1 cellular context compared by ENCODE assay signal in the genomic region with DNA sequence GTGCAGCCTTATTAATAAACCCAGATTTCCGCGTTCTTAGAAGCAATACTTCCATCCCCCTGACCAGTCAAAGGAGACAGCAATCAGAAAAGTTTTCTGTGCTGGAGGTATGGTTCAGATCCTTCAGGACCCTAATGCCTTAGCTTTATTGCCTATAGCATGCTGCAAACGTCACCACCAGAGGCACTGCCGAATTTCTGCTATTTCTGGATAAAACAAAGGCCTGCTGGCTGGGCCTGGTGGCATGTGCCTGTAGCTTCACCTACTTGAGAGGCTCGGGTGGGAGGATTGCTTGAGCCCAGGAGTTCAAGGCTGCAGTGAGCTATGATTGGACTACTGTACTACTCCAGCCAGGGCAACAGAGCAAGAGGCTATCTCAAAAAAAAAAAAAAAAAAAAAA.
TF ChIP-seq lines count a peak whose summit lies in the region.

No MANE protein-coding gene starts in this region.

TF ChIP-seq in GM23338, 12 proteins besides CTCF, POLR2A, EP300 and RAD21 (continued from another document):
- TF ChIP-seq, protein P1, sequence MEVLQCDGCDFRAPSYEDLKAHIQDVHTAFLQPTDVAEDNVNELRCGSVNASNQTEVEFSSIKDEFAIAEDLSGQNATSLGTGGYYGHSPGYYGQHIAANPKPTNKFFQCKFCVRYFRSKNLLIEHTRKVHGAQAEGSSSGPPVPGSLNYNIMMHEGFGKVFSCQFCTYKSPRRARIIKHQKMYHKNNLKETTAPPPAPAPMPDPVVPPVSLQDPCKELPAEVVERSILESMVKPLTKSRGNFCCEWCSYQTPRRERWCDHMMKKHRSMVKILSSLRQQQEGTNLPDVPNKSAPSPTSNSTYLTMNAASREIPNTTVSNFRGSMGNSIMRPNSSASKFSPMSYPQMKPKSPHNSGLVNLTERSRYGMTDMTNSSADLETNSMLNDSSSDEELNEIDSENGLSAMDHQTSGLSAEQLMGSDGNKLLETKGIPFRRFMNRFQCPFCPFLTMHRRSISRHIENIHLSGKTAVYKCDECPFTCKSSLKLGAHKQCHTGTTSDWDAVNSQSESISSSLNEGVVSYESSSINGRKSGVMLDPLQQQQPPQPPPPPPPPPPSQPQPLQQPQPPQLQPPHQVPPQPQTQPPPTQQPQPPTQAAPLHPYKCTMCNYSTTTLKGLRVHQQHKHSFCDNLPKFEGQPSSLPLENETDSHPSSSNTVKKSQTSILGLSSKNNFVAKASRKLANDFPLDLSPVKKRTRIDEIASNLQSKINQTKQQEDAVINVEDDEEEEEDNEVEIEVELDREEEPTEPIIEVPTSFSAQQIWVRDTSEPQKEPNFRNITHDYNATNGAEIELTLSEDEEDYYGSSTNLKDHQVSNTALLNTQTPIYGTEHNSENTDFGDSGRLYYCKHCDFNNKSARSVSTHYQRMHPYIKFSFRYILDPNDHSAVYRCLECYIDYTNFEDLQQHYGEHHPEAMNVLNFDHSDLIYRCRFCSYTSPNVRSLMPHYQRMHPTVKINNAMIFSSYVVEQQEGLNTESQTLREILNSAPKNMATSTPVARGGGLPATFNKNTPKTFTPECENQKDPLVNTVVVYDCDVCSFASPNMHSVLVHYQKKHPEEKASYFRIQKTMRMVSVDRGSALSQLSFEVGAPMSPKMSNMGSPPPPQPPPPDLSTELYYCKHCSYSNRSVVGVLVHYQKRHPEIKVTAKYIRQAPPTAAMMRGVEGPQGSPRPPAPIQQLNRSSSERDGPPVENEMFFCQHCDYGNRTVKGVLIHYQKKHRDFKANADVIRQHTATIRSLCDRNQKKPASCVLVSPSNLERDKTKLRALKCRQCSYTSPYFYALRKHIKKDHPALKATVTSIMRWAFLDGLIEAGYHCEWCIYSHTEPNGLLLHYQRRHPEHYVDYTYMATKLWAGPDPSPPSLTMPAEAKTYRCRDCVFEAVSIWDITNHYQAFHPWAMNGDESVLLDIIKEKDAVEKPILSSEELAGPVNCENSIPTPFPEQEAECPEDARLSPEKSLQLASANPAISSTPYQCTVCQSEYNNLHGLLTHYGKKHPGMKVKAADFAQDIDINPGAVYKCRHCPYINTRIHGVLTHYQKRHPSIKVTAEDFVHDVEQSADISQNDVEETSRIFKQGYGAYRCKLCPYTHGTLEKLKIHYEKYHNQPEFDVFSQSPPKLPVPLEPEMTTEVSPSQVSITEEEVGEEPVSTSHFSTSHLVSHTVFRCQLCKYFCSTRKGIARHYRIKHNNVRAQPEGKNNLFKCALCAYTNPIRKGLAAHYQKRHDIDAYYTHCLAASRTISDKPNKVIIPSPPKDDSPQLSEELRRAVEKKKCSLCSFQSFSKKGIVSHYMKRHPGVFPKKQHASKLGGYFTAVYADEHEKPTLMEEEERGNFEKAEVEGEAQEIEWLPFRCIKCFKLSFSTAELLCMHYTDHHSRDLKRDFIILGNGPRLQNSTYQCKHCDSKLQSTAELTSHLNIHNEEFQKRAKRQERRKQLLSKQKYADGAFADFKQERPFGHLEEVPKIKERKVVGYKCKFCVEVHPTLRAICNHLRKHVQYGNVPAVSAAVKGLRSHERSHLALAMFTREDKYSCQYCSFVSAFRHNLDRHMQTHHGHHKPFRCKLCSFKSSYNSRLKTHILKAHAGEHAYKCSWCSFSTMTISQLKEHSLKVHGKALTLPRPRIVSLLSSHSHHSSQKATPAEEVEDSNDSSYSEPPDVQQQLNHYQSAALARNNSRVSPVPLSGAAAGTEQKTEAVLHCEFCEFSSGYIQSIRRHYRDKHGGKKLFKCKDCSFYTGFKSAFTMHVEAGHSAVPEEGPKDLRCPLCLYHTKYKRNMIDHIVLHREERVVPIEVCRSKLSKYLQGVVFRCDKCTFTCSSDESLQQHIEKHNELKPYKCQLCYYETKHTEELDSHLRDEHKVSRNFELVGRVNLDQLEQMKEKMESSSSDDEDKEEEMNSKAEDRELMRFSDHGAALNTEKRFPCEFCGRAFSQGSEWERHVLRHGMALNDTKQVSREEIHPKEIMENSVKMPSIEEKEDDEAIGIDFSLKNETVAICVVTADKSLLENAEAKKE (CRISPR knock-in tag; IDR thresholded peaks at IDR 0.05) = no peak
- TF ChIP-seq JUNB (IDR thresholded peaks at IDR 0.05; ENCODE audit: unreplicated experiment) (no peak), STAT1 (IDR thresholded peaks at IDR 0.05; ENCODE audit: unreplicated experiment) (no peak), EZH2phosphoT487 (IDR thresholded peaks at IDR 0.05; ENCODE audit: unreplicated experiment) (no peak), POLR2AphosphoS5 (IDR thresholded peaks at IDR 0.05; ENCODE audit: low read depth) (no peak), ZNF331 (CRISPR knock-in tag; IDR thresholded peaks at IDR 0.05; ENCODE audit: low read depth) (no peak)
- TF ChIP-seq, protein P2, sequence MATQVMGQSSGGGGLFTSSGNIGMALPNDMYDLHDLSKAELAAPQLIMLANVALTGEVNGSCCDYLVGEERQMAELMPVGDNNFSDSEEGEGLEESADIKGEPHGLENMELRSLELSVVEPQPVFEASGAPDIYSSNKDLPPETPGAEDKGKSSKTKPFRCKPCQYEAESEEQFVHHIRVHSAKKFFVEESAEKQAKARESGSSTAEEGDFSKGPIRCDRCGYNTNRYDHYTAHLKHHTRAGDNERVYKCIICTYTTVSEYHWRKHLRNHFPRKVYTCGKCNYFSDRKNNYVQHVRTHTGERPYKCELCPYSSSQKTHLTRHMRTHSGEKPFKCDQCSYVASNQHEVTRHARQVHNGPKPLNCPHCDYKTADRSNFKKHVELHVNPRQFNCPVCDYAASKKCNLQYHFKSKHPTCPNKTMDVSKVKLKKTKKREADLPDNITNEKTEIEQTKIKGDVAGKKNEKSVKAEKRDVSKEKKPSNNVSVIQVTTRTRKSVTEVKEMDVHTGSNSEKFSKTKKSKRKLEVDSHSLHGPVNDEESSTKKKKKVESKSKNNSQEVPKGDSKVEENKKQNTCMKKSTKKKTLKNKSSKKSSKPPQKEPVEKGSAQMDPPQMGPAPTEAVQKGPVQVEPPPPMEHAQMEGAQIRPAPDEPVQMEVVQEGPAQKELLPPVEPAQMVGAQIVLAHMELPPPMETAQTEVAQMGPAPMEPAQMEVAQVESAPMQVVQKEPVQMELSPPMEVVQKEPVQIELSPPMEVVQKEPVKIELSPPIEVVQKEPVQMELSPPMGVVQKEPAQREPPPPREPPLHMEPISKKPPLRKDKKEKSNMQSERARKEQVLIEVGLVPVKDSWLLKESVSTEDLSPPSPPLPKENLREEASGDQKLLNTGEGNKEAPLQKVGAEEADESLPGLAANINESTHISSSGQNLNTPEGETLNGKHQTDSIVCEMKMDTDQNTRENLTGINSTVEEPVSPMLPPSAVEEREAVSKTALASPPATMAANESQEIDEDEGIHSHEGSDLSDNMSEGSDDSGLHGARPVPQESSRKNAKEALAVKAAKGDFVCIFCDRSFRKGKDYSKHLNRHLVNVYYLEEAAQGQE (IDR thresholded peaks at IDR 0.05; ENCODE audit: unreplicated experiment) = no peak
